In genomic region chr12:41188058-41188840, GRCh38 we compare ENCODE assay signal across 8 cellular contexts. TPM values are rescaled to one million over a fixed set of nuclear protein-coding genes. Genes with fewer than 3 reads are reported as not detected.
DNase-seq lines count a peak whose midpoint lies in the region; ATAC-seq and TF ChIP-seq lines count a peak whose summit lies in the region.

TSS of gene PDZRN4 (plus strand) at chr12:41188320.

- H3K4me1 ChIP-seq in HUES64 (ENCODE audit: insufficient read depth, low read length) (0 out of 2 replicates have a peak, but pooled peaks cover 4% of the 10 kb centered on the region), left lung (peaks cover 0 to 19% of the 10 kb centered on the region in 2 donors), stomach (peaks cover 7 to 35% (median 20%) of the 10 kb centered on the region in 4 donors)

- no peaks in the 10 kb centered on the region for H3K9me3 ChIP-seq in HUES64 (ENCODE audit: insufficient read depth, low read depth, low read length)
- no peaks in the 10 kb centered on the region for H3K9me3 ChIP-seq in left lung
- no peaks in the 10 kb centered on the region for H3K9me3 ChIP-seq in stomach

- TF ChIP-seq EP300 in stomach (IDR thresholded peaks at IDR 0.05), result no peak

- no peak within 1 kb of the TSS for H3K9ac ChIP-seq in HUES64 (ENCODE audit: low read depth, low read length)

- no peak within 1 kb of the TSS for H3K27ac ChIP-seq in HUES64 (ENCODE audit: low read depth, low read length)
- no peak within 1 kb of the TSS for H3K27ac ChIP-seq in left lung
- peak within 1 kb of the TSS in 3 of 5 donors; percentile 68 to 84 (median 74) for H3K27ac ChIP-seq in stomach

- H3K9me3 Mint-ChIP-seq in chondrocyte (ENCODE audit: low read depth), result no peaks in the 10 kb centered on the region

- 4% methylated on average over 67 of the region's 67 CpGs for WGBS in HUES64
- whole genome bisulfite sequencing in stomach, 5 donors, result 4 to 13% (median 6%) methylated on average over 23 to 67 of the region's 67 CpGs

- no peak for TF ChIP-seq POLR2A in stomach (IDR thresholded peaks at IDR 0.05)

- peak; percentile 76 for ATAC-seq in left lung
- ATAC-seq in GM19452 (IDR thresholded peaks at IDR 0.05; ENCODE audit: unreplicated experiment), result no peak
- ATAC-seq in HG02623 (IDR thresholded peaks at IDR 0.05; ENCODE audit: unreplicated experiment), result no peak

- TF ChIP-seq CTCF in chondrocyte (IDR thresholded peaks at IDR 0.05), result no peak
- no peak for TF ChIP-seq CTCF in left lung (IDR thresholded peaks at IDR 0.05)
- TF ChIP-seq CTCF in stomach (IDR thresholded peaks at IDR 0.05), result no peak

- intact Hi-C loops in left lung (cut with DNase I), result no loop called here
- intact Hi-C loops in stomach (cut with DNase I; ENCODE audit: low total_unique reads), result no loop called here

- peaks cover 59% of the 10 kb centered on the region for H3K27me3 ChIP-seq in HUES64 (ENCODE audit: insufficient read depth, low read length)
- peaks cover 45 to 58% of the 10 kb centered on the region in 2 donors for H3K27me3 ChIP-seq in left lung
- H3K27me3 ChIP-seq in stomach, result peaks cover 0 to 51% (median 27%) of the 10 kb centered on the region in 3 donors

- H3K36me3 ChIP-seq in HUES64 (ENCODE audit: insufficient read depth, low read length) (no peaks in the 10 kb centered on the region), left lung (no peaks in the 10 kb centered on the region), stomach (no peaks in the 10 kb centered on the region)

- H3K4me3 Mint-ChIP-seq in chondrocyte (ENCODE audit: unreplicated experiment), result peak within 1 kb of the TSS; percentile 64

- H3K27me3 Mint-ChIP-seq in chondrocyte (ENCODE audit: low read depth), result peaks cover 35% of the 10 kb centered on the region

- H3K4me3 ChIP-seq in HUES64 (ENCODE audit: low read length) (peak within 1 kb of the TSS; percentile 49), left lung (peak within 1 kb of the TSS in 1 of 2 donors; percentile 11), stomach (peak within 1 kb of the TSS; percentile 46 to 53 (median 48))

- H3K36me3 Mint-ChIP-seq in chondrocyte (ENCODE audit: low read depth), result peaks cover 3% of the 10 kb centered on the region

- DNase-seq in chondrocyte (ENCODE audit: low spot score), result no peak
- DNase-seq in left lung, result peak in 1 of 2 donors; percentile 76
- no peak for DNase-seq in stomach
- no peak for DNase-seq in H4 (ENCODE audit: low spot score)
- DNase-seq in activated CD4-positive, alpha-beta T cell treated with anti-CD3 and anti-CD28 coated beads for 4 hours, result no peak

- no peak within 1 kb of the TSS for H3K27ac Mint-ChIP-seq in chondrocyte (ENCODE audit: unreplicated experiment)

- peaks cover 24% of the 10 kb centered on the region for H3K4me1 Mint-ChIP-seq in chondrocyte (ENCODE audit: low read depth)

RNA-seq across cellular contexts. Expression of gene PDZRN4, which starts in this region (rescaled TPM):
- polyA plus RNA-seq in HUES64 (2013, experiment 1 of 2), result 0.30 TPM
- 0.82 TPM for polyA plus RNA-seq in HUES64 (2013, experiment 2 of 2)
- total RNA-seq in chondrocyte (0.15 to 0.25 TPM (median 0.17 TPM) in 3 replicates), left lung (under 1 TPM; 0.55 to 0.58 TPM), stomach (10 to 100 TPM in 3 of 5 donors, 1 to 10 TPM in 1, under 1 TPM in 1; 0.58 to 29.0 (median 14.5) TPM)
- polyA plus RNA-seq in stomach, result 1 to 10 TPM in 2 of 3 donors, under 1 TPM in 1; 0.68 to 1.8 (median 1.3) TPM
- total RNA-seq in H4 (2014; rRNA removed; shearing (Covaris generic)), result not detected in 2 replicates

Comparison
In these comparisons a context has a peak if more than half of its experiments do, and no peak if none do; other contexts are left out.
1. Peak in ATAC-seq in left lung; RNA of the gene not detected or under 1 TPM.
2. H3K27ac ChIP-seq: peak in stomach (3 of 5); none in HUES64 (single experiment) and left lung (0 of 2).